In genomic region chr16:27228621-27229501, GRCh38 we compare ENCODE assay signal across 11 cellular contexts. TPM values are rescaled to one million over a fixed set of nuclear protein-coding genes. Genes with fewer than 3 reads are reported as not detected.
A peak's percentile ranks its signal among the peaks of the same experiment; 100 is the strongest.
DNase-seq lines count a peak whose midpoint lies in the region; TF ChIP-seq lines count a peak whose summit lies in the region.
"Had no signal": no experiment of that assay in that cellular context is flagged by ENCODE, and none has a peak within 500 bp of the region (broad histone marks: within the 10 kb centered on the region; RNA-seq: fewer than 3 reads in every experiment).

No MANE protein-coding gene starts in this region.

- H3K36me3 ChIP-seq in sigmoid colon (peaks cover 0 to 63% (median 20%) of the 10 kb centered on the region in 4 donors), Karpas-422 (ENCODE audit: insufficient read depth, low read length) (no peaks in the 10 kb centered on the region)
- H3K36me3 ChIP-seq: uterus had no signal

- no peak overlapping the region for H3K9ac ChIP-seq in Karpas-422 (ENCODE audit: low read length)

- TF ChIP-seq EP300 in sigmoid colon (IDR thresholded peaks at IDR 0.05), result no peak

- DNase-seq in DMS53 (lab: John Stamatoyannopoulos, UW) (peak; percentile 3), DMS53 treated with DMSO at 0.1 percent for 48 hours (lab: John Stamatoyannopoulos, UW; ENCODE audit: unreplicated experiment) (no peak), NCI-H524 treated with DMSO at 0.1 percent for 48 hours (lab: John Stamatoyannopoulos, UW) (peak; percentile 60), dermis blood vessel endothelial cell (peak; percentile 42), sigmoid colon (peak; percentile 64), Karpas-422 (no peak), HuH-7.5 (ENCODE audit: low spot score) (no peak)
- no peak for DNase-seq in NK-92 treated with Interleukin-12 subunit alpha and Interleukin-12 subunit beta, amount 100 ng/mL, for 24 hours (lab: John Stamatoyannopoulos, UW)
- DNase-seq: activated CD8-positive, alpha-beta memory T cell treated with anti-CD3 and anti-CD28 coated beads, Interleukin-2, amount 10 ng/mL, durations not matched to agents 7 days and 5 days; MG63; uterus had no signal

- intact Hi-C loops in sigmoid colon (cut with DNase I), result no loop called here

- H2AFZ ChIP-seq in Karpas-422 (ENCODE audit: low read length), result no peak overlapping the region

- 76 to 77% methylated on average over 21 of the region's 21 CpGs for WGBS in sigmoid colon, 2 donors

- TF ChIP-seq POLR2A in sigmoid colon (IDR thresholded peaks at IDR 0.05), result no peak

- no peak overlapping the region for H3K4me3 ChIP-seq in sigmoid colon
- H3K4me3 ChIP-seq in Karpas-422 (ENCODE audit: low read length), result no peak overlapping the region
- H3K4me3 ChIP-seq: MG63, uterus had no signal

- H3K4me2 ChIP-seq in Karpas-422 (ENCODE audit: low read depth, low read length, poor library complexity, severe bottlenecking), result no peak overlapping the region

- no peaks in the 10 kb centered on the region for H3K27me3 ChIP-seq in sigmoid colon
- H3K27me3 ChIP-seq in Karpas-422 (ENCODE audit: low read length), result no peaks in the 10 kb centered on the region
- H3K27me3 ChIP-seq: MG63, uterus had no signal

- no peaks in the 10 kb centered on the region for H3K79me2 ChIP-seq in Karpas-422 (ENCODE audit: low read length)

- TF ChIP-seq CTCF in sigmoid colon (IDR thresholded peaks at IDR 0.05), result no peak

- no peaks in the 10 kb centered on the region for H4K20me1 ChIP-seq in Karpas-422 (ENCODE audit: insufficient read depth, low read depth, low read length)

- H3K27ac ChIP-seq in sigmoid colon (no peak overlapping the region), Karpas-422 (ENCODE audit: low read length) (no peak overlapping the region)
- H3K27ac ChIP-seq: uterus had no signal

- no peaks in the 10 kb centered on the region for H3K9me2 ChIP-seq in Karpas-422 (replicated peaks; ENCODE audit: insufficient read depth, low read length)

- H3K4me1 ChIP-seq in sigmoid colon (no peaks in the 10 kb centered on the region), Karpas-422 (ENCODE audit: low read length) (no peaks in the 10 kb centered on the region)
- H3K4me1 ChIP-seq: uterus had no signal

- H3K9me3 ChIP-seq in sigmoid colon, result no peaks in the 10 kb centered on the region
- H3K9me3 ChIP-seq in Karpas-422 (ENCODE audit: low read length), result no peaks in the 10 kb centered on the region
- H3K9me3 ChIP-seq: MG63, uterus had no signal

RNA-seq across cellular contexts. Expression of gene KDM8, which starts 25.5 kb away (rescaled TPM):
- total RNA-seq in dermis blood vessel endothelial cell (3.7 and 4.7 TPM in 2 replicates), sigmoid colon (1 to 10 TPM; 2.5 to 6.8 (median 3.7) TPM)
- 1 to 10 TPM; 5.1 to 5.4 (median 5.4) TPM for polyA plus RNA-seq in sigmoid colon
- total RNA-seq in Karpas-422 (2014; rRNA removed; shearing (Covaris generic); ENCODE audit: low replicate concordance), result 1.9 and 3.1 TPM in 2 replicates

RNA-seq across cellular contexts. Expression of gene NSMCE1, which starts 39.7 kb away (rescaled TPM):
- 43.0 and 77.3 TPM in 2 replicates for total RNA-seq in dermis blood vessel endothelial cell
- 10 to 100 TPM; 32.5 to 51.0 (median 45.1) TPM for total RNA-seq in sigmoid colon
- polyA plus RNA-seq in sigmoid colon, result 10 to 100 TPM; 54.7 to 65.2 (median 64.2) TPM
- 59.2 and 77.8 TPM in 2 replicates for total RNA-seq in Karpas-422 (2014; rRNA removed; shearing (Covaris generic); ENCODE audit: low replicate concordance)

Comparison
In these comparisons a context has a peak if more than half of its experiments do, and no peak if none do; other contexts are left out.
1. DNase-seq: peak in DMS53 (single experiment), NCI-H524 treated with DMSO at 0.1 percent for 48 hours (single experiment), dermis blood vessel endothelial cell (single experiment) and sigmoid colon (single experiment); none in DMS53 treated with DMSO at 0.1 percent for 48 hours (single experiment), NK-92 treated with Interleukin-12 subunit alpha and Interleukin-12 subunit beta, amount 100 ng/mL, for 24 hours (single experiment), Karpas-422 (single experiment) and HuH-7.5 (single experiment).